10 cellular contexts compared by ENCODE assay signal in the genomic region with DNA sequence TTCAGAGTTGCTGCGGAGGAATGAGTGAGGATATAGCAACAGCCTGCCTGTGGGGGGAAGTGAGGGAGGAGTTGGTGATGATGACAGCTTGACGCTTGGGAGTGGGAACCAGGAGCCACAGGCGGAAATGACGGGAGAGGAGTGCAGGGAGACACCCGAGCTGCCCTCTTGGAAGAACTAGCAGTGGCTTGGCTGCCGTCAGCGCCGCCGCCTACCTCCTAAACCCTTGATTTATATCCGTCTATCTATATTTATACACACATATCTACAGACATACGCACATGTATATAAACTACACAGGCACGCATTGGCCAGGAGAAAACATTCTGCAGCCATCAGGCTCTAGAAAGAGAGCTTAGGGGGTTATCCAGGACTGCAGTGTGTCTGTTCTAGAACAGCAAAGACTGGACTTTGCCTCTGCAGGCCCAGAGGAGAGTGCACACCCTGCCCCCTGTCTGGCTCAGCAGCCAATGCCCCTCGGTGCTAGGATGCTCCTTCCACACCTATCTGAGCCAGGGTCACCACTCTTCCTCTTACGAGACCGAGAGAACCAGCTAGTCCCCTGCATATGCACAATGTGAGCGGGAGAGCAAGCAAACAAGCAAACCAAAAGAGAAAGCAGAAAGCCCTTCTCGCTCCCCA. TPM values are rescaled to one million over a fixed set of nuclear protein-coding genes. Genes with fewer than 3 reads are reported as not detected.
DNase-seq lines count a peak whose midpoint lies in the region; ATAC-seq and TF ChIP-seq lines count a peak whose summit lies in the region.
"Had no signal": no experiment of that assay in that cellular context is flagged by ENCODE, and none has a peak within 500 bp of the region (broad histone marks: within the 10 kb centered on the region; RNA-seq: fewer than 3 reads in every experiment).

No MANE protein-coding gene starts in this region.

- 47 to 67% methylated on average over 15 to 17 of the region's 17 CpGs for WGBS in esophagus squamous epithelium, 2 donors

- H3K36me3 ChIP-seq in esophagus squamous epithelium: no peaks in the 10 kb centered on the region
- no peaks in the 10 kb centered on the region for H3K36me3 ChIP-seq in neural cell (ENCODE audit: insufficient read depth, low read length)

- no peaks in the 10 kb centered on the region for H3K9me3 ChIP-seq in esophagus squamous epithelium
- H3K9me3 ChIP-seq in neural cell (ENCODE audit: low read length): no peaks in the 10 kb centered on the region

- peak; percentile 84 for DNase-seq in AG08396 (ENCODE audit: low spot score)
- DNase-seq in NCI-H510A (lab: John Stamatoyannopoulos, UW): peak; percentile 86
- no peak for DNase-seq in esophagus squamous epithelium (lab: John Stamatoyannopoulos, UW)
- DNase-seq in iPS-NIHi7 (ENCODE audit: extremely low spot score): no peak
- DNase-seq in activated gamma-delta T cell (lab: John Stamatoyannopoulos, UW): no peak
- DNase-seq: activated CD8-positive, alpha-beta memory T cell treated with anti-CD3 and anti-CD28 coated beads, Interleukin-2, amount 10 ng/mL, durations not matched to agents 7 days and 5 days had no signal

- H4K20me1 ChIP-seq in neural cell (ENCODE audit: insufficient read depth): no peaks in the 10 kb centered on the region

- no peak overlapping the region for H3K4me2 ChIP-seq in neural cell (ENCODE audit: low read length)

- H3K4me3 ChIP-seq in esophagus squamous epithelium (peak overlapping the region in 1 of 4 donors; percentile 23), neural cell (ENCODE audit: low read length) (no peak overlapping the region)

- H3K4me1 ChIP-seq in esophagus squamous epithelium: peaks cover 9 to 59% (median 28%) of the 10 kb centered on the region in 3 donors

- no peak for TF ChIP-seq RAD21 in neural cell (conservative IDR thresholded peaks at IDR 0.05)

- H3K9me2 ChIP-seq in neural cell (ENCODE audit: insufficient read depth, low read length): no peaks in the 10 kb centered on the region

- H2AFZ ChIP-seq in neural cell (ENCODE audit: low read depth, low read length): no peak overlapping the region
- H2AFZ ChIP-seq: parathyroid adenoma had no signal

- H3K79me2 ChIP-seq in neural cell (replicated peaks; ENCODE audit: insufficient read depth, low read length): no peaks in the 10 kb centered on the region
- H3K79me2 ChIP-seq: parathyroid adenoma had no signal

- H3F3A ChIP-seq in neural cell (ENCODE audit: insufficient read depth, low read length, poor library complexity, severe bottlenecking): no peaks in the 10 kb centered on the region

- TF ChIP-seq POLR2A in esophagus squamous epithelium (IDR thresholded peaks at IDR 0.05): no peak

- H3K9ac ChIP-seq in neural cell (ENCODE audit: low read length): peak overlapping the region; percentile 44
- H3K9ac ChIP-seq: parathyroid adenoma had no signal

- intact Hi-C loops in esophagus squamous epithelium (cut with DNase I): no loop called here

- H3K27ac ChIP-seq in esophagus squamous epithelium (peak overlapping the region; percentile 28 to 73 (median 56)), neural cell (ENCODE audit: low read length) (peak overlapping the region; percentile 69)
- H3K27ac ChIP-seq: parathyroid adenoma had no signal

- no peak for TF ChIP-seq CTCF in esophagus squamous epithelium (IDR thresholded peaks at IDR 0.05)
- TF ChIP-seq CTCF in neural cell (IDR thresholded peaks at IDR 0.05; ENCODE audit: poor library complexity, severe bottlenecking): no peak

- ATAC-seq in GM18498 (IDR thresholded peaks at IDR 0.05; ENCODE audit: unreplicated experiment): no peak
- ATAC-seq in HG03095 (IDR thresholded peaks at IDR 0.05; ENCODE audit: unreplicated experiment): no peak
- ATAC-seq: activated CD8-positive, alpha-beta memory T cell treated with anti-CD3 and anti-CD28 coated beads, Interleukin-2, amount 10 ng/mL, durations not matched to agents 7 days and 5 days had no signal

- H3K27me3 ChIP-seq in esophagus squamous epithelium (no peaks in the 10 kb centered on the region), neural cell (ENCODE audit: insufficient read depth, low read depth, low read length) (no peaks in the 10 kb centered on the region)

- TF ChIP-seq EP300 in neural cell (conservative IDR thresholded peaks at IDR 0.05; ENCODE audit: poor library complexity, severe bottlenecking): no peak

TF ChIP-seq in neural cell, 6 proteins besides CTCF, POLR2A, EP300 and RAD21:
- TF ChIP-seq MXI1 (conservative IDR thresholded peaks at IDR 0.05; ENCODE audit: poor library complexity, severe bottlenecking): no peak
- TF ChIP-seq POLR2AphosphoS5 (IDR thresholded peaks at IDR 0.05): no peak
- TF ChIP-seq SMC3 (conservative IDR thresholded peaks at IDR 0.05; ENCODE audit: poor library complexity): no peak

RNA-seq across cellular contexts. Expression of gene MAGEF1, which starts 45.3 kb away (rescaled TPM):
- 10 to 100 TPM; 18.3 to 28.4 (median 20.6) TPM for total RNA-seq in esophagus squamous epithelium
- polyA plus RNA-seq in neural cell: 90.9 and 103 TPM in 2 replicates
- polyA minus RNA-seq in neural cell: 56.0 and 63.8 TPM in 2 replicates

RNA-seq across cellular contexts. Expression of gene VPS8, which starts 54.8 kb away (rescaled TPM):
- 10 to 100 TPM; 23.7 to 61.8 (median 37.1) TPM for total RNA-seq in esophagus squamous epithelium
- 146 TPM in 2 replicates for polyA plus RNA-seq in neural cell
- 199 and 201 TPM in 2 replicates for polyA minus RNA-seq in neural cell

Comparison
In these comparisons a context has a peak if more than half of its experiments do, and no peak if none do; other contexts are left out.
1. DNase-seq: peak in AG08396 (single experiment) and NCI-H510A (single experiment); none in esophagus squamous epithelium (single experiment), iPS-NIHi7 (single experiment) and activated gamma-delta T cell (single experiment).